ENCODE assay signal across 1 cellular context in the genomic region with DNA sequence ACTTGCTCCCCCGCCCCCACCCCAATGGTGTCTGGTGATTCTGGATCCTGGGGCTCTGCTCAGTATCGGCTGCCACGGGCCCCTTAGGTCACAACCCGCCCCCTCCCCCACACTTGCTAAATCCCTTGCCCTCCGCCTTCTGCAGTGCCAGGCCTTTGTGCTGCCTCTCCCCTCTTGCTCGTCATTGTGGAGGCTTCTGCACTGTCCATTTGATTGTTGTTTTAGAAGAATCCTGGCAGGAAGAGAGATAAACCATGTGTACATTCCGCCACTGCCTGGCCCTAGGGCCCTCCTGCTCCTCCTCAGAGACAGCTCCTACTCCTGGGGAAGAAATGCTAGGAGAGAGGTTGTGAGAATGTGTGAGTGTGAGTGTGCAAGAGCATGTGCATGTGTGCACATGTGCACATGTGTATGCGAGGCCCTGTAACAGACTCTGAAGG.
TF ChIP-seq lines count a peak whose summit lies in the region.

No MANE protein-coding gene starts in this region.

TF ChIP-seq in SK-N-SH treated with all-trans-retinoic acid at 6 μM for 48 hours, 23 proteins besides CTCF, POLR2A, EP300 and RAD21 (continued from another document):
- TF ChIP-seq, protein P1, sequence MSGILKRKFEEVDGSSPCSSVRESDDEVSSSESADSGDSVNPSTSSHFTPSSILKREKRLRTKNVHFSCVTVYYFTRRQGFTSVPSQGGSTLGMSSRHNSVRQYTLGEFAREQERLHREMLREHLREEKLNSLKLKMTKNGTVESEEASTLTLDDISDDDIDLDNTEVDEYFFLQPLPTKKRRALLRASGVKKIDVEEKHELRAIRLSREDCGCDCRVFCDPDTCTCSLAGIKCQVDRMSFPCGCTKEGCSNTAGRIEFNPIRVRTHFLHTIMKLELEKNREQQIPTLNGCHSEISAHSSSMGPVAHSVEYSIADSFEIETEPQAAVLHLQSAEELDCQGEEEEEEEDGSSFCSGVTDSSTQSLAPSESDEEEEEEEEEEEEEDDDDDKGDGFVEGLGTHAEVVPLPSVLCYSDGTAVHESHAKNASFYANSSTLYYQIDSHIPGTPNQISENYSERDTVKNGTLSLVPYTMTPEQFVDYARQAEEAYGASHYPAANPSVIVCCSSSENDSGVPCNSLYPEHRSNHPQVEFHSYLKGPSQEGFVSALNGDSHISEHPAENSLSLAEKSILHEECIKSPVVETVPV (CRISPR knock-in tag; IDR thresholded peaks at IDR 0.05), result no peak
- TF ChIP-seq TOX (CRISPR knock-in tag; IDR thresholded peaks at IDR 0.05; ENCODE audit: borderline replicate concordance) (no peak), ISL1 (CRISPR knock-in tag; IDR thresholded peaks at IDR 0.05) (no peak), SNAI2 (CRISPR knock-in tag; IDR thresholded peaks at IDR 0.05) (no peak), TSHZ2 (CRISPR knock-in tag; IDR thresholded peaks at IDR 0.05) (no peak), ARNTL (CRISPR knock-in tag; IDR thresholded peaks at IDR 0.05; ENCODE audit: borderline replicate concordance, low read depth) (no peak)
- TF ChIP-seq, protein P2, sequence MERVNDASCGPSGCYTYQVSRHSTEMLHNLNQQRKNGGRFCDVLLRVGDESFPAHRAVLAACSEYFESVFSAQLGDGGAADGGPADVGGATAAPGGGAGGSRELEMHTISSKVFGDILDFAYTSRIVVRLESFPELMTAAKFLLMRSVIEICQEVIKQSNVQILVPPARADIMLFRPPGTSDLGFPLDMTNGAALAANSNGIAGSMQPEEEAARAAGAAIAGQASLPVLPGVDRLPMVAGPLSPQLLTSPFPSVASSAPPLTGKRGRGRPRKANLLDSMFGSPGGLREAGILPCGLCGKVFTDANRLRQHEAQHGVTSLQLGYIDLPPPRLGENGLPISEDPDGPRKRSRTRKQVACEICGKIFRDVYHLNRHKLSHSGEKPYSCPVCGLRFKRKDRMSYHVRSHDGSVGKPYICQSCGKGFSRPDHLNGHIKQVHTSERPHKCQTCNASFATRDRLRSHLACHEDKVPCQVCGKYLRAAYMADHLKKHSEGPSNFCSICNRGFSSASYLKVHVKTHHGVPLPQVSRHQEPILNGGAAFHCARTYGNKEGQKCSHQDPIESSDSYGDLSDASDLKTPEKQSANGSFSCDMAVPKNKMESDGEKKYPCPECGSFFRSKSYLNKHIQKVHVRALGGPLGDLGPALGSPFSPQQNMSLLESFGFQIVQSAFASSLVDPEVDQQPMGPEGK (CRISPR knock-in tag; IDR thresholded peaks at IDR 0.05; ENCODE audit: borderline replicate concordance), result no peak
